Comparison of ENCODE assay signal across 1 cellular context in the genomic region with DNA sequence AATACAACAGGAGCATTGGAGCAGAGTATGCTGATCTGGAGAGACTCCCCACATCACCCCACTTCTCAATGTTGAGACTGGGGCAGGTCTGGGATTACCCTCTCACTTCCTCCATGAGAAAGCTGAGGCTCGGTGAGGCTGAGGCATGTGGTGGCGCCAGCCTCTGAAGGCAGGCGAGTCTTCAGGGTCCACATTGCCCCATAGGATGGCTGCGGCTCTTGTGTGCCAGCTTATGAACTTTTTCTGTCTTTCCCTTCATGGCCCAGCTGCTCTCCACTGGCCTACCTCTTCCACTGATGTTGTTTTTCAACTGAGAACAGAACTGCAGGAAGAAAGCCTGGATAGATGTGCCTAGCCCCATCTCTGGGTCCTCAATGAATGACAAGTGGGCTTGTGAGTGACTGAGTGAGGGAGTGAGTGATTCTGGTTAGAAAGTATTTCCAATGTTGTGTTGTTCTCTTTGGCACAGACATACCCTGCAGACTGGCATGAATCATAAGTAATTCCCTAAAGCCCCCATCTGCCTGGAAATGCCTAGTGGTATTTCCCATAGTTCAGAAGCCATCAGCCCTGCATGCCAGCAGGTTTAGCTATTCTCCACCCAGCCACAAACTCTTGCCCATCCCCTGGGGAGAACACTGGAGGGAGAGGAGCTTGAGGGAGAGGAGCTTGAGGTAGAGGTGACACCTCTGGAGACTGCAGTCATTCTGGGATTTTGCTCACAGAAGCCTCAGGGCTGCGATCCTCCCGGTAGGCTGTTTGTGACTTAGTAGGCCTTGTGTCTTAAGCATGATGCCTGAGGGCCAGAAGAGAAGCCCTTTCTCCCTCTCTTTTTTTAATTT.
TF ChIP-seq lines count a peak whose summit lies in the region.

No MANE protein-coding gene starts in this region.

TF ChIP-seq in SK-N-SH treated with all-trans-retinoic acid at 6 μM for 48 hours, 23 proteins besides CTCF, POLR2A, EP300 and RAD21 (continued from another document):
- TF ChIP-seq, protein P1, sequence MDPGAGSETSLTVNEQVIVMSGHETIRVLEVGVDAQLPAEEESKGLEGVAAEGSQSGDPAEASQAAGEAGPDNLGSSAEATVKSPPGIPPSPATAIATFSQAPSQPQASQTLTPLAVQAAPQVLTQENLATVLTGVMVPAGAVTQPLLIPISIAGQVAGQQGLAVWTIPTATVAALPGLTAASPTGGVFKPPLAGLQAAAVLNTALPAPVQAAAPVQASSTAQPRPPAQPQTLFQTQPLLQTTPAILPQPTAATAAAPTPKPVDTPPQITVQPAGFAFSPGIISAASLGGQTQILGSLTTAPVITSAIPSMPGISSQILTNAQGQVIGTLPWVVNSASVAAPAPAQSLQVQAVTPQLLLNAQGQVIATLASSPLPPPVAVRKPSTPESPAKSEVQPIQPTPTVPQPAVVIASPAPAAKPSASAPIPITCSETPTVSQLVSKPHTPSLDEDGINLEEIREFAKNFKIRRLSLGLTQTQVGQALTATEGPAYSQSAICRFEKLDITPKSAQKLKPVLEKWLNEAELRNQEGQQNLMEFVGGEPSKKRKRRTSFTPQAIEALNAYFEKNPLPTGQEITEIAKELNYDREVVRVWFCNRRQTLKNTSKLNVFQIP (CRISPR knock-in tag; IDR thresholded peaks at IDR 0.05; ENCODE audit: borderline replicate concordance, low read depth), result no peak
- no peak for TF ChIP-seq ESRRG (CRISPR knock-in tag; IDR thresholded peaks at IDR 0.05)
TF ChIP-seq in SK-N-SH treated with all-trans-retinoic acid at 6 μM for 48 hours: peak in this region for 0.
